ENCODE assay signal across 9 cellular contexts in the genomic region with DNA sequence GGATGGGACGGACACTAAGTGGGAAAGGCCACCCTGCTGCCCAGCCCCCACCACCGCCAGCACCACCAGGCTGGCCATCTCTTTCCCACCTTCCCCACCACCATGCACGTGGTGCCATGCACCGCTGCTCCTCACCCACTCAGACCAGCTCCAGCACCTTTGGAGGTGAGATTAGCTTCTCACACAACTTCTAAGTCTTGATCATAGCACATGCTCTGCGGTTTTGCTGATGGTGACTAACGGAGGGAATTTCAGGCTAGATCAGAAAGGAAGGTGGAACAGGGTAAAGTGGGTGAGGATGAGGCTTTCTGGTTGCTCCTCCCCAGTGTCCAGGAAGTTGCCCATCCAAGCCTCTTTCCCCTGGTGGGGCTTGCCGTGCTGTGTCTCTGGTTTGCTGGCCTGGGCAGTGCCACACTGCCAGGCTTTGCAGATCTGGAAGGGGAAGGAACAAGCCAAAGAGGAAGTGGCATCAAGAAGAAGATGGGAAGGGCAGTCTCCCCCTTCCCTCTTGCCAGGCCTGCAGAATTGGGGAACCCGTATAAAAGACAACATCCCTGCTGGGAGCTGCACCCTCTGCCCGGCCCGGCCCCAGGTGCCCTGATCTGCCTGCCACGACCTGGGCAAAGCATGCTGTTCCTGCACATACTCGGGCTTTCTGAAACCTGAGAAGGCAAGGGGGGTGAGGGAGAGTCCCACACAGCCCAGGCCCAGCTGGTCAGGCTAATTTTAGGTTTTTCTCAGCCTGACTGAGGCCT. TPM values are rescaled to one million over a fixed set of nuclear protein-coding genes. Genes with fewer than 3 reads are reported as not detected.
A peak's percentile ranks its signal among the peaks of the same experiment; 100 is the strongest.
DNase-seq lines count a peak whose midpoint lies in the region; ATAC-seq and TF ChIP-seq lines count a peak whose summit lies in the region.
"Had no signal": no experiment of that assay in that cellular context is flagged by ENCODE, and none has a peak within 500 bp of the region (broad histone marks: within the 10 kb centered on the region; RNA-seq: fewer than 3 reads in every experiment).

No MANE protein-coding gene starts in this region.

- H3K4me1 ChIP-seq in mammary epithelial cell (ENCODE audit: insufficient read depth, low read length): peaks cover 29% of the 10 kb centered on the region
- peaks cover 14% of the 10 kb centered on the region for H3K4me1 ChIP-seq in parathyroid adenoma

- WGBS in mammary epithelial cell (ENCODE audit: low coverage, missing lambda C conversion rate): 94% methylated on average over 10 of the region's 12 CpGs

- peak; percentile 52 for ATAC-seq in HG02763 (IDR thresholded peaks at IDR 0.05; ENCODE audit: unreplicated experiment)

- no peak overlapping the region for H3K9ac ChIP-seq in mammary epithelial cell (ENCODE audit: insufficient read depth, low read length)
- H3K9ac ChIP-seq in parathyroid adenoma: no peak overlapping the region

- H3K79me2 ChIP-seq in mammary epithelial cell (ENCODE audit: insufficient read depth, low read length) (no peaks in the 10 kb centered on the region), parathyroid adenoma (no peaks in the 10 kb centered on the region)

- no peaks in the 10 kb centered on the region for H3K36me3 ChIP-seq in mammary epithelial cell (ENCODE audit: insufficient read depth, low read length)
- no peaks in the 10 kb centered on the region for H3K36me3 ChIP-seq in parathyroid adenoma (ENCODE audit: control insufficient read depth, insufficient read depth, low read length)

- CTCF ChIA-PET in mammary epithelial cell (lab: Charles Lee; ENCODE audit: low non-redundant PET): no interaction called here

- no peaks in the 10 kb centered on the region for H4K20me1 ChIP-seq in mammary epithelial cell (ENCODE audit: insufficient read depth, low read length)

- H3K27me3 ChIP-seq in mammary epithelial cell (ENCODE audit: insufficient read depth, low read length) (no peaks in the 10 kb centered on the region), parathyroid adenoma (ENCODE audit: control insufficient read depth, insufficient read depth, low read length) (no peaks in the 10 kb centered on the region)

- no peak for TF ChIP-seq CTCF in mammary epithelial cell (conservative IDR thresholded peaks at IDR 0.05 in 1 of 2, IDR thresholded peaks at IDR 0.05 in 1 of 2; ENCODE audit: extremely low read depth in 1 of 2, insufficient read depth in 1 of 2, low read depth in 1 of 2, low read length in 2 of 2)
- TF ChIP-seq CTCF in parathyroid adenoma (IDR thresholded peaks at IDR 0.05): no peak

- H2AFZ ChIP-seq in mammary epithelial cell (ENCODE audit: low read depth, low read length): peak overlapping the region; percentile 28
- H2AFZ ChIP-seq in parathyroid adenoma: peak overlapping the region; percentile 78

- BruUV-seq in mammary epithelial cell (replicated peaks; lab: Mats Ljungman, UMichigan): no TSS peak

- dilution Hi-C loops in mammary epithelial cell (cut with HindIII; ENCODE audit: low sequenced_read_pairs): no loop called here

- H3K4me2 ChIP-seq in mammary epithelial cell (ENCODE audit: insufficient read depth, low read depth, low read length): no peak overlapping the region
- no peak overlapping the region for H3K4me2 ChIP-seq in parathyroid adenoma (ENCODE audit: low read length)

- H3K27ac ChIP-seq in mammary epithelial cell (ENCODE audit: insufficient read depth, low read depth, low read length): peak overlapping the region; percentile 71
- peak overlapping the region; percentile 69 for H3K27ac ChIP-seq in parathyroid adenoma

- DNase-seq in activated effector memory CD4-positive, alpha-beta T cell treated with anti-CD3 and anti-CD28 coated beads, Interleukin-2, amount 50 U/mL, for 16 hours: peak; percentile 75
- DNase-seq in activated effector memory CD4-positive, alpha-beta T cell treated with Interleukin-2 at 50 U/mL for 16 hours: no peak
- DNase-seq in NCI-H524 treated with DMSO at 0.1 percent for 48 hours (lab: John Stamatoyannopoulos, UW) (peak; percentile 54), mammary epithelial cell (peak; percentile 40), NCI-H774 (lab: John Stamatoyannopoulos, UW) (no peak), NCI-H1694 (lab: John Stamatoyannopoulos, UW) (no peak)
- DNase-seq: DND-41 had no signal

- H3K9me3 ChIP-seq in mammary epithelial cell (replicated peaks; ENCODE audit: insufficient read depth, low read length) (no peaks in the 10 kb centered on the region), parathyroid adenoma (ENCODE audit: control insufficient read depth, low read length) (no peaks in the 10 kb centered on the region)

- intact Hi-C loops in mammary epithelial cell (cut with micrococcal nuclease): no loop called here

- in situ Hi-C loops in mammary epithelial cell (cut with MboI; ENCODE audit: low sequenced_read_pairs in 2 of 2): no loop called here

- H3K4me3 ChIP-seq in mammary epithelial cell (replicated peaks in 1 of 3; ENCODE audit: insufficient read depth in 1 of 3, low read depth in 2 of 3, low read length in 3 of 3) (no peak overlapping the region), parathyroid adenoma (ENCODE audit: low read depth, low read length) (no peak overlapping the region)

RNA-seq across cellular contexts. Expression of a gene that starts 44.3 kb away (rescaled TPM):
- 100 to 1,000 TPM in 1 of 2 donors, 10 to 100 TPM in 1; 68.3 to 115 TPM for total RNA-seq in mammary epithelial cell
- 55.2 TPM for polyA plus RNA-seq in mammary epithelial cell
- 149 TPM for polyA minus RNA-seq in mammary epithelial cell

Comparison
In these comparisons a context has a peak if more than half of its experiments do, and no peak if none do; other contexts are left out.
1. DNase-seq: peak in activated effector memory CD4-positive, alpha-beta T cell treated with anti-CD3 and anti-CD28 coated beads, Interleukin-2, amount 50 U/mL, for 16 hours (single experiment), NCI-H524 treated with DMSO at 0.1 percent for 48 hours (single experiment) and mammary epithelial cell (single experiment); none in activated effector memory CD4-positive, alpha-beta T cell treated with Interleukin-2 at 50 U/mL for 16 hours (single experiment), NCI-H774 (single experiment) and NCI-H1694 (single experiment).